22 cellular contexts compared by ENCODE assay signal in the genomic region with DNA sequence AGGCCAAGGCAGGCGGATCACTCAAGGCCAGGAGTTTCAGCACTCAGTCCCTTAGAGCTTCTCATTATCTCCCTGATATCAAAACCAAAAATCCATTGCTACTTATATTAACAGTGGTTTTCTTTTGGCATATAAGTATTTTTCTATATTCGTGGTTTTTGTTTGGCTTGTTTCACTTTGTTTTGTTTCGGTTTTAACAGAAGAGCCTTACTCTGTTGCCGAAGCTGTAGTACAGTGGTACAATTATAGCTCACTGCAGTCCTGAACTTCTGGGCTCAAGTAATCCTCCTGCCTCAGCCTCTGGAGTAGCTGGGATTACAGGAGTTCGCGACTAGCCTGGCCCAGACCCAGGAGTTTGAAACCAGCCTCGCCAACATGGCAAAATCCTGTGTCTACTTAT. TPM values are rescaled to one million over a fixed set of nuclear protein-coding genes. Genes with fewer than 3 reads are reported as not detected.
"Had no signal": no experiment of that assay in that cellular context is flagged by ENCODE, and none has a peak within 500 bp of the region (broad histone marks: within the 10 kb centered on the region; RNA-seq: fewer than 3 reads in every experiment).

No MANE protein-coding gene starts in this region.

- ATAC-seq: PC-3, Right ventricle myocardium inferior, SK-N-SH treated with all-trans-retinoic acid at 6 μM for 48 hours, T-helper 17 cell had no signal

- DNase-seq: Karpas-422; KBM-7; MG63; NCI-H1436; NCI-H187; NCI-H2029; NCI-H2081 treated with DMSO at 0.1 percent for 48 hours; NCI-H2171; NCI-H226; NCI-H446; NCI-H510A; NCI-H524 treated with DMSO at 0.1 percent for 48 hours; NCI-H774; NK-92 treated with Interleukin-12 subunit alpha and Interleukin-12 subunit beta, amount 100 ng/mL, for 24 hours; PC-3; Peyer's patch; SHP77 treated with DMSO at 0.1 percent for 48 hours; SJCRH30; T-helper 1 cell; T-helper 17 cell had no signal

- H3K4me1 ChIP-seq: Peyer's patch, SJCRH30 had no signal

- H3K27ac ChIP-seq: Peyer's patch, SJCRH30 had no signal

- H3K27me3 ChIP-seq: MG63, Peyer's patch, SJCRH30 had no signal

- H3K36me3 ChIP-seq: MG63, Peyer's patch, SJCRH30 had no signal

- H3K9me3 ChIP-seq: MG63, Peyer's patch, SJCRH30 had no signal

- H3K4me3 ChIP-seq: MG63, Peyer's patch, SJCRH30 had no signal

RNA-seq across cellular contexts. Expression of gene ARHGEF26, which starts 42.5 kb away (rescaled TPM):
- total RNA-seq: T-helper 17 cell had no signal
